In genomic region chr2:39778233-39778632, GRCh38 we compare ENCODE assay signal across 8 cellular contexts. TPM values are rescaled to one million over a fixed set of nuclear protein-coding genes. Genes with fewer than 3 reads are reported as not detected.
DNase-seq lines count a peak whose midpoint lies in the region; ATAC-seq, FAIRE-seq and TF ChIP-seq lines count a peak whose summit lies in the region.

No MANE protein-coding gene starts in this region.

- no peak for TF ChIP-seq CTCF in GM12864 (IDR thresholded peaks at IDR 0.05; ENCODE audit: low read depth, low read length, missing control alignments)
- TF ChIP-seq CTCF in neural cell (IDR thresholded peaks at IDR 0.05; ENCODE audit: poor library complexity, severe bottlenecking): no peak

- no peak for FAIRE-seq in GM12891 (lab: Jason Lieb, UNC)

- H3K27me3 ChIP-seq in MG63 (no peaks in the 10 kb centered on the region), neural cell (ENCODE audit: insufficient read depth, low read depth, low read length) (no peaks in the 10 kb centered on the region)
- no peaks in the 10 kb centered on the region for H3K27me3 ChIP-seq in effector memory CD4-positive, alpha-beta T cell (replicated peaks; ENCODE audit: control insufficient read depth, insufficient read depth, low read length, poor library complexity, severe bottlenecking)

- peaks cover 25% of the 10 kb centered on the region for H3K79me2 ChIP-seq in neural cell (replicated peaks; ENCODE audit: insufficient read depth, low read length)

- H3F3A ChIP-seq in neural cell (ENCODE audit: insufficient read depth, low read length, poor library complexity, severe bottlenecking): no peaks in the 10 kb centered on the region

- no peak for TF ChIP-seq EP300 in neural cell (conservative IDR thresholded peaks at IDR 0.05; ENCODE audit: poor library complexity, severe bottlenecking)

- peaks cover 27% of the 10 kb centered on the region for H3K36me3 ChIP-seq in MG63
- no peaks in the 10 kb centered on the region for H3K36me3 ChIP-seq in effector memory CD4-positive, alpha-beta T cell (ENCODE audit: control insufficient read depth, insufficient read depth, low read length)
- H3K36me3 ChIP-seq in neural cell (ENCODE audit: insufficient read depth, low read length): no peaks in the 10 kb centered on the region

- H3K27ac ChIP-seq in effector memory CD4-positive, alpha-beta T cell (ENCODE audit: insufficient read depth, low read length, poor library complexity, severe bottlenecking): peak overlapping the region; percentile 48
- no peak overlapping the region for H3K27ac ChIP-seq in neural cell (ENCODE audit: low read length)

- no peaks in the 10 kb centered on the region for H3K9me2 ChIP-seq in neural cell (ENCODE audit: insufficient read depth, low read length)

- no peak for DNase-seq in GM12864 (ENCODE audit: low read depth)
- no peak for DNase-seq in MG63
- no peak for DNase-seq in effector memory CD4-positive, alpha-beta T cell
- DNase-seq in GM12891 (ENCODE audit: insufficient read length, low spot score): no peak
- no peak for DNase-seq in GOT3 (lab: John Stamatoyannopoulos, UW)
- no peak for DNase-seq in stimulated activated CD4-positive, alpha-beta T cell treated with anti-CD3 and anti-CD28 coated beads, Interleukin-2, amount 100 ng/mL, for 48 hours

- no peak for ATAC-seq in GM21825 (IDR thresholded peaks at IDR 0.05; ENCODE audit: unreplicated experiment)

- peaks cover 5% of the 10 kb centered on the region; the same call in 1 of the 2 replicates for H3K9me3 ChIP-seq in MG63
- no peaks in the 10 kb centered on the region for H3K9me3 ChIP-seq in effector memory CD4-positive, alpha-beta T cell (ENCODE audit: control insufficient read depth, low read length)
- no peaks in the 10 kb centered on the region for H3K9me3 ChIP-seq in neural cell (ENCODE audit: low read length)

- TF ChIP-seq RAD21 in neural cell (conservative IDR thresholded peaks at IDR 0.05): no peak

- H3K4me3 ChIP-seq in GM12864 (ENCODE audit: low read depth, low read length) (peak overlapping the region; percentile 87), MG63 (peak overlapping the region; percentile 85), neural cell (ENCODE audit: low read length) (peak overlapping the region; percentile 84)
- peak overlapping the region; percentile 94 for H3K4me3 ChIP-seq in effector memory CD4-positive, alpha-beta T cell (ENCODE audit: insufficient read depth, low read depth, low read length, poor library complexity, severe bottlenecking)

- H3K4me1 ChIP-seq in effector memory CD4-positive, alpha-beta T cell (ENCODE audit: control insufficient read depth, insufficient read depth, low read length, poor library complexity, severe bottlenecking): no peaks in the 10 kb centered on the region

- peak overlapping the region; percentile 77 for H2AFZ ChIP-seq in neural cell (ENCODE audit: low read depth, low read length)

- H4K20me1 ChIP-seq in neural cell (ENCODE audit: insufficient read depth): no peaks in the 10 kb centered on the region

- TF ChIP-seq POLR2A in GM12891 (IDR thresholded peaks at IDR 0.05; ENCODE audit: low read depth, low read length): no peak

- peak overlapping the region; percentile 72 for H3K9ac ChIP-seq in neural cell (ENCODE audit: low read length)

- peak overlapping the region; percentile 53 for H3K4me2 ChIP-seq in neural cell (ENCODE audit: low read length)

TF ChIP-seq in neural cell, 6 proteins besides CTCF, POLR2A, EP300 and RAD21:
- TF ChIP-seq MXI1 (conservative IDR thresholded peaks at IDR 0.05; ENCODE audit: poor library complexity, severe bottlenecking) (no peak), EZH2 (IDR thresholded peaks at IDR 0.05; ENCODE audit: borderline replicate concordance, insufficient read depth, low read length, poor library complexity, severe bottlenecking) (no peak), TAF1 (IDR thresholded peaks at IDR 0.05; ENCODE audit: low read depth) (no peak), SMC3 (conservative IDR thresholded peaks at IDR 0.05; ENCODE audit: poor library complexity) (no peak), POLR2AphosphoS5 (IDR thresholded peaks at IDR 0.05) (no peak), REST (IDR thresholded peaks at IDR 0.05; ENCODE audit: borderline replicate concordance) (no peak)

TF ChIP-seq in GM12891, 5 proteins besides CTCF, POLR2A, EP300 and RAD21:
- no peak for TF ChIP-seq POU2F2 (IDR thresholded peaks at IDR 0.05; ENCODE audit: low read depth, low read length)
- no peak for TF ChIP-seq SPI1 (IDR thresholded peaks at IDR 0.05; ENCODE audit: low read depth, low read length)
- TF ChIP-seq POLR2AphosphoS5 (IDR thresholded peaks at IDR 0.05; ENCODE audit: low read depth, low read length): no peak
- TF ChIP-seq TAF1 (IDR thresholded peaks at IDR 0.05; ENCODE audit: low read depth, low read length): no peak
- no peak for TF ChIP-seq PAX5 (IDR thresholded peaks at IDR 0.05; ENCODE audit: insufficient read depth, low read length, severe bottlenecking)

RNA-seq across cellular contexts. Expression of gene THUMPD2, which starts 0.8 kb away (rescaled TPM):
- 5.8 and 6.8 TPM in 2 replicates for total RNA-seq in MG63 (2014; rRNA removed; shearing (Covaris generic); ENCODE audit: low replicate concordance)
- 20.0 and 24.7 TPM in 2 replicates for polyA plus RNA-seq in neural cell
- polyA minus RNA-seq in neural cell: 12.2 and 13.8 TPM in 2 replicates
- 7.3 TPM for polyA plus RNA-seq in GM12891 (2012; ENCODE audit: low read depth, missing spikeins)
